ENCODE assay signal across 20 cellular contexts in the genomic region with DNA sequence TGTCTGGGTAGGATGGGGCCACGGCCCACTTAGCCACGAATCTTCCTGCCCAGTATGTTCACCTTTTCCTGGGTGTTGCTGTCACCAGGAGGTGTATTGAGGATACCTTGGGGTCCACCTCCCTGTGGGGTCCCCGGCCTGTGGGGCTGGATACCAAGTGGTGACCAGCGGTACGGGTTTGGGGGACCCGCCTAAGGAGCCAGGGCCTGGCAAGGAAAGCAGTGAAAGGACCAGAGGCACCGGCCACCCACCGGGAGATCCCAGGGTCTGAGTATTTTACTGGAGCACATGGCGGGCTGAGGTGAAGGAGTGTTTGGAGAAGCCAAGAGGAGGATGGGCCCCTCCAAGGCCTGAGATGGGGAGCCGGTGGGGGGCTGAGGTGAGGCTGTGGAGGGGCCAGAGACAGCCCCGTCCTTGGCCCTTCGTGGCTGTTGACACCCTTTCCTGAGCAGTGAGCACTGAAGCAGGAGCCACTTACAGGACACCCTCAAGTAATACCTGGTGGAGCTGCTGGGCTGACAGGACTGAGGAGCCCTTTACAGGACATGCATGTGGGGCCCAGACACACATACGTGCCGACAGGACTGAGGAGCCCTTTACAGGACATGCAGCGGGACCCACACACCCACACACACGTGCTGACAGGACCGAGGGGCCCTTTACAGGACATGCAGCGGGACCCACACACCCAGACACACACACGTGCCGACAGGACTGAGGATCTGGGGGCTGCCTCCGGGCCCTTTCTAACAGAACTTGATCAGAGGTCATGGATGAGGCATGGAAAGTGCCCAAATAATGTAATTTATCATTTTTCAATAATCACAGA. TPM values are rescaled to one million over a fixed set of nuclear protein-coding genes. Genes with fewer than 3 reads are reported as not detected.
"Had no signal": no experiment of that assay in that cellular context is flagged by ENCODE, and none has a peak within 500 bp of the region (broad histone marks: within the 10 kb centered on the region; RNA-seq: fewer than 3 reads in every experiment).

No MANE protein-coding gene starts in this region.

- FAIRE-seq: endometrium, pancreas had no signal

- H3K27me3 ChIP-seq: gastrocnemius medialis, pancreas, right lobe of liver, upper lobe of left lung had no signal

- H3K4me3 ChIP-seq: gastrocnemius medialis, neural progenitor cell, pancreas, right lobe of liver, smooth muscle cell, thoracic aorta, upper lobe of left lung had no signal

- H3K4me1 ChIP-seq: gastrocnemius medialis, neural progenitor cell, pancreas, right lobe of liver, upper lobe of left lung had no signal

- ATAC-seq: activated naive CD8-positive, alpha-beta T cell treated with anti-CD3 and anti-CD28 coated beads, Interleukin-2, amount 50 U/mL, for 24 hours; gastrocnemius medialis; left ventricle myocardium superior; naive thymus-derived CD4-positive, alpha-beta T cell; pancreas; right lobe of liver; T-helper 17 cell had no signal

- DNase-seq: activated CD4-positive, alpha-beta T cell treated with anti-CD3 and anti-CD28 coated beads for 1 hour; activated naive CD8-positive, alpha-beta T cell treated with anti-CD3 and anti-CD28 coated beads, Interleukin-2, amount 50 U/mL, for 24 hours; anterior cingulate cortex; cortex of kidney; gastrocnemius medialis; left ventricle myocardium superior; mesenchymal stem cell; naive thymus-derived CD4-positive, alpha-beta T cell; stimulated activated CD4-positive, alpha-beta T cell treated with anti-CD3 and anti-CD28 coated beads, Interleukin-4, amount 100 ng/mL, for 24 hours; T-helper 17 cell; WERI-Rb-1 had no signal

- H3K9me3 ChIP-seq: gastrocnemius medialis, pancreas, right lobe of liver, thoracic aorta, upper lobe of left lung had no signal

- H3K9ac ChIP-seq: neural progenitor cell had no signal

- H3K27ac ChIP-seq: gastrocnemius medialis, neural progenitor cell, pancreas, right lobe of liver, thoracic aorta, upper lobe of left lung, WERI-Rb-1 had no signal

- H3K36me3 ChIP-seq: neural progenitor cell, right lobe of liver had no signal

RNA-seq across cellular contexts. Expression of gene TMEM271, which starts 38.4 kb away (rescaled TPM):
- total RNA-seq: activated CD8-positive, alpha-beta memory T cell treated with anti-CD3 and anti-CD28 coated beads for 36 hours; gastrocnemius medialis; left ventricle myocardium superior; mucosa of gallbladder; naive thymus-derived CD4-positive, alpha-beta T cell; right lobe of liver; smooth muscle cell; T-helper 17 cell; thoracic aorta; upper lobe of left lung had no signal
- polyA plus RNA-seq: naive thymus-derived CD4-positive, alpha-beta T cell; smooth muscle cell had no signal
